Comparison of ENCODE assay signal across 10 cellular contexts in genomic region chr14:65228956-65229355, GRCh38.
DNase-seq lines count a peak whose midpoint lies in the region; ATAC-seq and TF ChIP-seq lines count a peak whose summit lies in the region.
"Had no signal": no experiment of that assay in that cellular context is flagged by ENCODE, and none has a peak within 500 bp of the region (broad histone marks: within the 10 kb centered on the region; RNA-seq: fewer than 3 reads in every experiment).

No MANE protein-coding gene starts in this region.

- H3K9me3 ChIP-seq in OCI-LY7 (ENCODE audit: low read length), result no peaks in the 10 kb centered on the region
- H3K9me3 ChIP-seq in skeletal muscle tissue (ENCODE audit: control insufficient read depth in 3 of 3, low read length in 3 of 3), result no peaks in the 10 kb centered on the region

- TF ChIP-seq CTCF in OCI-LY7 (conservative IDR thresholded peaks at IDR 0.05; ENCODE audit: low read length), result no peak

- peak overlapping the region; percentile 71 for H3K4me2 ChIP-seq in OCI-LY7 (ENCODE audit: low read length)

- H4K20me1 ChIP-seq in OCI-LY7 (ENCODE audit: insufficient read depth, low read length), result no peaks in the 10 kb centered on the region

- no peaks in the 10 kb centered on the region for H3K27me3 ChIP-seq in skeletal muscle tissue (ENCODE audit: control insufficient read depth in 3 of 3, insufficient read depth in 3 of 3, low read length in 3 of 3)

- no peak overlapping the region for H3K9ac ChIP-seq in skeletal muscle tissue (ENCODE audit: low read depth in 1 of 3, low read length in 3 of 3)

- intact Hi-C loops in OCI-LY7 (cut with micrococcal nuclease; ENCODE audit: unreplicated experiment), result loop anchor here (5.0 to 10.0 kb wide), 3 partner anchors 73 to 376 kb away; no protein-coding TSS in a partner anchor

- POLR2A ChIA-PET in OCI-LY7 (lab: Charles Lee), result interaction anchor here (0.7 to 2.7 kb wide), 11 partner anchors 21 to 350 kb away, joined by 3 to 15 read pairs (median 3); partner anchors contain the start of gene FUT8

- peaks cover 15 to 18% of the 10 kb centered on the region in 2 donors for H3K4me1 Mint-ChIP-seq in effector memory CD8-positive, alpha-beta T cell (ENCODE audit: low read depth in 2 of 2)

- no TSS peak for BruUV-seq in OCI-LY7 (replicated peaks; lab: Mats Ljungman, UMichigan)

- peak overlapping the region; percentile 79 to 86 for H3K4me3 Mint-ChIP-seq in effector memory CD8-positive, alpha-beta T cell

- no peak for DNase-seq in OCI-LY7 (ENCODE audit: low spot score)
- no peak for DNase-seq in effector memory CD8-positive, alpha-beta T cell
- DNase-seq in islet precursor cell, result no peak
- DNase-seq in NCI-H1436 (lab: John Stamatoyannopoulos, UW), result no peak
- DNase-seq: activated CD4-positive, CD25-positive, alpha-beta regulatory T cell; NCI-H1105 treated with DMSO at 0.1 percent for 48 hours had no signal

- H3K36me3 Mint-ChIP-seq in effector memory CD8-positive, alpha-beta T cell (ENCODE audit: insufficient read depth), result peaks cover 3% of the 10 kb centered on the region

- H3K27me3 Mint-ChIP-seq in effector memory CD8-positive, alpha-beta T cell, result no peaks in the 10 kb centered on the region

- H2AFZ ChIP-seq in OCI-LY7 (ENCODE audit: low read length), result peak overlapping the region; percentile 92; the same call in 1 of the 2 replicates

- ATAC-seq in GM19452 (IDR thresholded peaks at IDR 0.05; ENCODE audit: unreplicated experiment) (peak; percentile 16), HG03139 (IDR thresholded peaks at IDR 0.05; ENCODE audit: unreplicated experiment) (no peak)
- ATAC-seq in effector memory CD8-positive, alpha-beta T cell (replicated peaks), result no peak

- H3K9me2 ChIP-seq in OCI-LY7 (ENCODE audit: insufficient read depth, low read length), result no peaks in the 10 kb centered on the region

- H3K27ac ChIP-seq in OCI-LY7 (ENCODE audit: low read depth, low read length, poor library complexity, severe bottlenecking), result peak overlapping the region; percentile 52
- H3K27ac ChIP-seq in skeletal muscle tissue (ENCODE audit: low read depth, low read length), result peak overlapping the region; percentile 75

- peaks cover 67% of the 10 kb centered on the region for H3K4me1 ChIP-seq in OCI-LY7 (ENCODE audit: insufficient read depth, low read length, poor library complexity, severe bottlenecking)
- H3K4me1 ChIP-seq in skeletal muscle tissue (ENCODE audit: control insufficient read depth in 3 of 3, insufficient read depth in 3 of 3, low read length in 3 of 3), result peaks cover 2 to 4% (median 3%) of the 10 kb centered on the region in 3 donors

- H3K79me2 ChIP-seq in OCI-LY7 (ENCODE audit: insufficient read depth, low read depth, low read length), result no peaks in the 10 kb centered on the region

- H3K27ac Mint-ChIP-seq in effector memory CD8-positive, alpha-beta T cell, result peak overlapping the region; percentile 88 to 96

- H3K36me3 ChIP-seq in OCI-LY7 (ENCODE audit: insufficient read depth, low read length) (no peaks in the 10 kb centered on the region), skeletal muscle tissue (ENCODE audit: control insufficient read depth in 3 of 3, insufficient read depth in 3 of 3, low read length in 3 of 3) (no peaks in the 10 kb centered on the region)

- H3K4me3 ChIP-seq in OCI-LY7 (ENCODE audit: low read depth, low read length, poor library complexity, severe bottlenecking) (peak overlapping the region; percentile 52), skeletal muscle tissue (ENCODE audit: low read length in 3 of 3) (no peak overlapping the region)
- H3K4me3 ChIP-seq: lung had no signal

- no peaks in the 10 kb centered on the region for H3K9me3 Mint-ChIP-seq in effector memory CD8-positive, alpha-beta T cell

- CTCF ChIA-PET in OCI-LY7 (lab: Charles Lee; ENCODE audit: unreplicated experiment), result no interaction called here
